ENCODE assay signal across 8 cellular contexts in the genomic region with DNA sequence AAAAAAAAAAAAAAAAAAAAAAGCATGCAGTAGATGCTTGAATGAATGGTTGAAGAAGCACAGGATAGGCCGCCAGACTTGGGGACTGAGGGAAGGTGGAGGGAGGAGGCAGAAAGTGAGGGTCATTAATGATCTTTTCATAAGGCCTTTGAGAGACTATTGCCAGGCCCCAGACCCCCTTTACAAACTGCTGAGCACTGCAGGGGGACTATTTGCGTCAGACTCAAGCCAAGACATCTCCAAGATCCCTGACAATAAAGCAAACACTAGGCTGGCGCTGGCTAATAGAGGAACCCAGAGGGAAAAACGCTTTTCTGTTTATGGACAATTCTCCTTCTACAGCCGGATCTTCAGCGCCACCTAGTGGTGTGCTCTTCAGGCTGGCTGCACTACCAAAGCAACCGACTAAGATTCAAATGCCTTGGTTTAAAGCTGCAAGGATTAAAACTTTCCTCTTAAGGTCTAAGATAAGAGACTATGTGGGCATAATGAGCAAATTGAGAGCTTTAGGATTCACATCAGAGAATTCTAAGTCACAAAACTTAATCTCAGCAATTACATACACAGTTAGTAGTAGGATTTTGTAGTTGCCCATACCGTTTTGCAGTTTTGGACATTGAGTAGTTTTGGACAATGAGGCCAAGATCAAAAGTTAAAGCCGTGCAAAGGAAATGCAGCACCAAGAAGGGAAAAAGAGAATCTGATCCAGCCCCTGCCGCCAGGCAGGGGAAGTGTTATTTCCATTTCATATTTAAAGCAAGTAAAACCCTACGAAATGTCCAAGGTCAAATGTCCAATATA. TPM values are rescaled to one million over a fixed set of nuclear protein-coding genes. Genes with fewer than 3 reads are reported as not detected.
A peak's percentile ranks its signal among the peaks of the same experiment; 100 is the strongest.
DNase-seq lines count a peak whose midpoint lies in the region; ATAC-seq and TF ChIP-seq lines count a peak whose summit lies in the region.

No MANE protein-coding gene starts in this region.

- ATAC-seq in HG02852 (IDR thresholded peaks at IDR 0.05; ENCODE audit: unreplicated experiment) (peak; percentile 66), HG03097 (IDR thresholded peaks at IDR 0.05; ENCODE audit: low FRiP score, unreplicated experiment) (no peak)

- DNase-seq in Daoy (ENCODE audit: low read depth) (peak; percentile 70), NCI-H2196 (lab: John Stamatoyannopoulos, UW; ENCODE audit: unreplicated experiment) (peak; percentile 88), WERI-Rb-1 (peak; percentile 71), cardiac fibroblast (ENCODE audit: low read depth in 2 of 2) (peak; percentile 84 to 86), islet precursor cell (peak; percentile 68)
- DNase-seq in stimulated activated CD4-positive, alpha-beta T cell treated with anti-CD3 and anti-CD28 coated beads, Interleukin-15, amount 100 ng/mL, for 24 hours = peak; percentile 72

- H3K27ac ChIP-seq in WERI-Rb-1 = no peak overlapping the region

- no peaks in the 10 kb centered on the region for H3K9me3 ChIP-seq in WERI-Rb-1 (ENCODE audit: severe bottlenecking)

- H3K4me3 ChIP-seq in WERI-Rb-1 (ENCODE audit: low read depth, low read length) (no peak overlapping the region), cardiac fibroblast (replicated peaks in 1 of 2; ENCODE audit: low read depth in 2 of 2, low read length in 2 of 2) (no peak overlapping the region)

- no peaks in the 10 kb centered on the region for H3K36me3 ChIP-seq in WERI-Rb-1

- H3K27me3 ChIP-seq in WERI-Rb-1 (ENCODE audit: insufficient read depth, low read depth, severe bottlenecking) = no peaks in the 10 kb centered on the region

- TF ChIP-seq CTCF in WERI-Rb-1 (IDR thresholded peaks at IDR 0.05; ENCODE audit: low read depth, low read length) (peak; percentile 86), cardiac fibroblast (IDR thresholded peaks at IDR 0.05; ENCODE audit: low read depth, low read length) (peak; percentile 96)

RNA-seq across cellular contexts. Expression of gene AGK, which starts 17.9 kb away (rescaled TPM):
- 32.6 and 38.7 TPM in 2 replicates for total RNA-seq in Daoy (2014; rRNA removed; shearing (Covaris generic))
